ENCODE assay signal across 14 cellular contexts in genomic region chr2:189549440-189549832, GRCh38. TPM values are rescaled to one million over a fixed set of nuclear protein-coding genes. Genes with fewer than 3 reads are reported as not detected.
A peak's percentile ranks its signal among the peaks of the same experiment; 100 is the strongest.
DNase-seq lines count a peak whose midpoint lies in the region; ATAC-seq and TF ChIP-seq lines count a peak whose summit lies in the region.
"Had no signal": no experiment of that assay in that cellular context is flagged by ENCODE, and none has a peak within 500 bp of the region (broad histone marks: within the 10 kb centered on the region; RNA-seq: fewer than 3 reads in every experiment).

No MANE protein-coding gene starts in this region.

- H2AFZ ChIP-seq in neuronal stem cell (ENCODE audit: low read length): peak overlapping the region; percentile 37

- H3K23ac ChIP-seq in neuronal stem cell (ENCODE audit: low read depth, low read length, poor library complexity): no peak overlapping the region

- H3K36me3 ChIP-seq in breast epithelium: no peaks in the 10 kb centered on the region
- H3K36me3 ChIP-seq in neuronal stem cell (replicated peaks in 1 of 2; ENCODE audit: control insufficient read depth in 2 of 2, insufficient read depth in 2 of 2, low read length in 2 of 2): no peaks in the 10 kb centered on the region

- no peak overlapping the region for H4K91ac ChIP-seq in neuronal stem cell (ENCODE audit: low read depth, low read length, poor library complexity)

- intact Hi-C loops in breast epithelium (cut with DNase I; ENCODE audit: low total_unique reads) (no loop called here), MCF 10A (cut with micrococcal nuclease) (no loop called here)

- H3K4me1 ChIP-seq in breast epithelium (peaks cover 0 to 6% of the 10 kb centered on the region in 2 donors), neuronal stem cell (ENCODE audit: control insufficient read depth in 2 of 2, insufficient read depth in 1 of 2, low read depth in 1 of 2, low read length in 2 of 2) (no peaks in the 10 kb centered on the region)

- no peak overlapping the region for H4K8ac ChIP-seq in neuronal stem cell (ENCODE audit: low read depth, low read length)

- H3K36me3 Mint-ChIP-seq in MCF 10A (ENCODE audit: insufficient read depth, unreplicated experiment): no peaks in the 10 kb centered on the region
- H3K36me3 Mint-ChIP-seq in T-cell: no peaks in the 10 kb centered on the region

- no CpG with 5 or more reads among the region's 2 CpGs for WGBS in neuronal stem cell (ENCODE audit: extremely low coverage in 2 of 2, insufficient read length in 2 of 2, insufficient replicate concordance in 1 of 2), 2 donors

- no peak overlapping the region for H3K18ac ChIP-seq in neuronal stem cell (ENCODE audit: low read length)

- H3K4me2 ChIP-seq in neuronal stem cell (ENCODE audit: insufficient read depth, low read length, poor library complexity, severe bottlenecking): no peak overlapping the region

- BruUV-seq in MCF 10A (replicated peaks; lab: Mats Ljungman, UMichigan): no TSS peak

- POLR2A ChIA-PET in MCF 10A (lab: Yijun Ruan, JAX): no interaction called here
- POLR2A ChIA-PET in T-cell (lab: Charles Lee): interaction anchor here in 1 of 2 donors (0.7 kb wide), 1 partner anchor 377 kb away, joined by 3 read pairs; no protein-coding TSS in a partner anchor
- POLR2A ChIA-PET in RWPE1 (lab: Yijun Ruan, JAX; ENCODE audit: low non-redundant PET): no interaction called here

- H3K4me3 Mint-ChIP-seq in MCF 10A (ENCODE audit: unreplicated experiment) (no peak overlapping the region), T-cell (no peak overlapping the region)
- H3K4me3 Mint-ChIP-seq: activated naive CD8-positive, alpha-beta T cell treated with anti-CD3 and anti-CD28 coated beads, Interleukin-2, amount 50 U/mL, for 24 hours had no signal

- H3K14ac ChIP-seq in neuronal stem cell (ENCODE audit: low read length): no peak overlapping the region

- no peak for ATAC-seq in T-cell (replicated peaks in 1 of 4)
- ATAC-seq in HG03135 (IDR thresholded peaks at IDR 0.05; ENCODE audit: unreplicated experiment): no peak
- ATAC-seq: activated naive CD8-positive, alpha-beta T cell treated with anti-CD3 and anti-CD28 coated beads, Interleukin-2, amount 50 U/mL, for 24 hours had no signal

- no peaks in the 10 kb centered on the region for H3K79me1 ChIP-seq in neuronal stem cell (ENCODE audit: low read depth, low read length)

- H2BK5ac ChIP-seq in neuronal stem cell (ENCODE audit: low read length): no peak overlapping the region

- H2BK12ac ChIP-seq in neuronal stem cell (ENCODE audit: low read length): no peak overlapping the region

- no peak overlapping the region for H3K27ac Mint-ChIP-seq in MCF 10A (ENCODE audit: low read depth, unreplicated experiment)
- no peak overlapping the region for H3K27ac Mint-ChIP-seq in T-cell
- H3K27ac Mint-ChIP-seq: activated naive CD8-positive, alpha-beta T cell treated with anti-CD3 and anti-CD28 coated beads, Interleukin-2, amount 50 U/mL, for 24 hours had no signal

- TF ChIP-seq CTCF in breast epithelium (IDR thresholded peaks at IDR 0.05) (no peak), MCF 10A (IDR thresholded peaks at IDR 0.05; ENCODE audit: unreplicated experiment) (no peak), fibroblast of pulmonary artery (IDR thresholded peaks at IDR 0.05; ENCODE audit: low read length, missing control alignments) (no peak), RWPE1 (conservative IDR thresholded peaks at IDR 0.05; ENCODE audit: low read depth) (no peak)

- DNase-seq in breast epithelium (ENCODE audit: low spot score in 2 of 2) (no peak), MCF 10A (ENCODE audit: unreplicated experiment) (no peak), fibroblast of pulmonary artery (ENCODE audit: low read depth) (peak; percentile 54), neuronal stem cell (ENCODE audit: low spot score) (no peak), SW 1271 (lab: John Stamatoyannopoulos, UW) (no peak), T-cell (no peak), RWPE1 (ENCODE audit: low spot score) (no peak)
- DNase-seq: 8988T; activated naive CD8-positive, alpha-beta T cell treated with anti-CD3 and anti-CD28 coated beads, Interleukin-2, amount 50 U/mL, for 24 hours; effector CD4-positive, alpha-beta T cell; midbrain; NCI-H526 treated with DMSO at 0.1 percent for 48 hours; SHP77 had no signal

- CTCF ChIA-PET in MCF 10A (lab: Yijun Ruan, JAX): interaction anchor here (0.7 to 1.1 kb wide), 3 partner anchors 10 to 148 kb away, joined by 3 read pairs; no protein-coding TSS in a partner anchor
- CTCF ChIA-PET in T-cell (lab: Charles Lee): interaction anchor here in 1 of 2 donors (0.6 kb wide), 2 partner anchors 18 to 93 kb away, joined by 3 to 4 read pairs; no protein-coding TSS in a partner anchor
- CTCF ChIA-PET in RWPE1 (lab: Yijun Ruan, JAX): no interaction called here

- no peaks in the 10 kb centered on the region for H3K9me3 Mint-ChIP-seq in MCF 10A (ENCODE audit: unreplicated experiment)
- H3K9me3 Mint-ChIP-seq in T-cell: no peaks in the 10 kb centered on the region
- H3K9me3 Mint-ChIP-seq: activated naive CD8-positive, alpha-beta T cell treated with anti-CD3 and anti-CD28 coated beads, Interleukin-2, amount 50 U/mL, for 24 hours had no signal

- no peak overlapping the region for H2BK15ac ChIP-seq in neuronal stem cell (ENCODE audit: low read length)

- H3K27me3 ChIP-seq in breast epithelium (no peaks in the 10 kb centered on the region), neuronal stem cell (ENCODE audit: control insufficient read depth in 3 of 3, insufficient read depth in 3 of 3, low read depth in 1 of 3, low read length in 3 of 3) (no peaks in the 10 kb centered on the region)

- no peak overlapping the region for H3K4me3 ChIP-seq in breast epithelium
- no peak overlapping the region for H3K4me3 ChIP-seq in fibroblast of pulmonary artery (replicated peaks; ENCODE audit: low read depth, low read length)
- H3K4me3 ChIP-seq in neuronal stem cell (ENCODE audit: low read length in 2 of 2): no peak overlapping the region

- no peak for TF ChIP-seq POLR2A in breast epithelium (IDR thresholded peaks at IDR 0.05)

- H3K9ac ChIP-seq in neuronal stem cell (ENCODE audit: low read depth, low read length, poor library complexity): no peak overlapping the region

- H3K4me1 Mint-ChIP-seq in MCF 10A (ENCODE audit: insufficient read depth, unreplicated experiment): peaks cover 5% of the 10 kb centered on the region
- no peaks in the 10 kb centered on the region for H3K4me1 Mint-ChIP-seq in T-cell
- H3K4me1 Mint-ChIP-seq: activated naive CD8-positive, alpha-beta T cell treated with anti-CD3 and anti-CD28 coated beads, Interleukin-2, amount 50 U/mL, for 24 hours had no signal

- H3K27ac ChIP-seq in breast epithelium (peak overlapping the region; percentile 60 to 82), neuronal stem cell (replicated peaks; ENCODE audit: low read length) (no peak overlapping the region), RWPE1 (no peak overlapping the region)

- no peak overlapping the region for H3K4ac ChIP-seq in neuronal stem cell (ENCODE audit: low read length)

- H2BK120ac ChIP-seq in neuronal stem cell (ENCODE audit: low read depth, low read length): no peak overlapping the region

- H3K9me3 ChIP-seq in breast epithelium (no peaks in the 10 kb centered on the region), neuronal stem cell (replicated peaks in 1 of 2; ENCODE audit: control insufficient read depth in 2 of 2, insufficient read depth in 1 of 2, low read depth in 1 of 2, low read length in 2 of 2) (no peaks in the 10 kb centered on the region)

- no peaks in the 10 kb centered on the region for H3K27me3 Mint-ChIP-seq in MCF 10A (ENCODE audit: insufficient read depth, unreplicated experiment)
- peaks cover 0 to 5% of the 10 kb centered on the region in 2 donors for H3K27me3 Mint-ChIP-seq in T-cell

- H2AK5ac ChIP-seq in neuronal stem cell (ENCODE audit: low read depth, low read length): no peak overlapping the region

RNA-seq across cellular contexts. Expression of gene SLC40A1, which starts 31.1 kb away (rescaled TPM):
- total RNA-seq in breast epithelium: 100 to 1,000 TPM in 2 of 3 donors, 10 to 100 TPM in 1; 42.2 to 183 (median 162) TPM
- 0.15 TPM in 1 of 2 replicates, not detected in the other for total RNA-seq in MCF 10A (2022)
- 0.43 TPM for polyA plus RNA-seq in neuronal stem cell (2013, experiment 1 of 2)
- polyA plus RNA-seq in neuronal stem cell (2013, experiment 2 of 2): 0.44 TPM
- total RNA-seq in T-cell: 10 to 100 TPM; 20.7 to 43.7 (median 24.6) TPM

Comparison
In these comparisons a context has a peak if more than half of its experiments do, and no peak if none do; other contexts are left out.
1. RNA of gene SLC40A1, which starts 31.1 kb away (total RNA-seq): 42.2 to 183 TPM in breast epithelium and 20.7 to 43.7 TPM in T-cell; 0.15 TPM in MCF 10A; every median in the first group is over 10 times any median in the second.
2. H3K27ac ChIP-seq: peak in breast epithelium (2 of 2); none in neuronal stem cell (single experiment) and RWPE1 (single experiment).